1 cellular context compared by ENCODE assay signal in genomic region chr4:53005149-53005546, GRCh38.
A peak's percentile ranks its signal among the peaks of the same experiment; 100 is the strongest.
TF ChIP-seq lines count a peak whose summit lies in the region.

No MANE protein-coding gene starts in this region.

TF ChIP-seq in HepG2, 621 proteins besides CTCF, POLR2A, EP300 and RAD21 (continued from another document and continues in another):
- no peak for TF ChIP-seq HNRNPLL (IDR thresholded peaks at IDR 0.05; ENCODE audit: low read depth, low read length, poor library complexity, severe bottlenecking)
- TF ChIP-seq ZBTB10 (CRISPR knock-in tag; IDR thresholded peaks at IDR 0.05; ENCODE audit: borderline replicate concordance): peak; percentile 51; the same call in 1 of the 2 replicates
- no peak for TF ChIP-seq ZNF512B (CRISPR knock-in tag; IDR thresholded peaks at IDR 0.05; ENCODE audit: borderline replicate concordance)
- TF ChIP-seq ZNF121 (CRISPR knock-in tag; IDR thresholded peaks at IDR 0.05): no peak
- no peak for TF ChIP-seq RFX1 (IDR thresholded peaks at IDR 0.05)
- TF ChIP-seq KDM5B (CRISPR knock-in tag; IDR thresholded peaks at IDR 0.05; ENCODE audit: borderline replicate concordance): no peak
- no peak for TF ChIP-seq ZNF329 (CRISPR knock-in tag; IDR thresholded peaks at IDR 0.05; ENCODE audit: low read depth)
- TF ChIP-seq ZNF703 (CRISPR knock-in tag; IDR thresholded peaks at IDR 0.05; ENCODE audit: borderline replicate concordance): no peak
- TF ChIP-seq, protein P1, sequence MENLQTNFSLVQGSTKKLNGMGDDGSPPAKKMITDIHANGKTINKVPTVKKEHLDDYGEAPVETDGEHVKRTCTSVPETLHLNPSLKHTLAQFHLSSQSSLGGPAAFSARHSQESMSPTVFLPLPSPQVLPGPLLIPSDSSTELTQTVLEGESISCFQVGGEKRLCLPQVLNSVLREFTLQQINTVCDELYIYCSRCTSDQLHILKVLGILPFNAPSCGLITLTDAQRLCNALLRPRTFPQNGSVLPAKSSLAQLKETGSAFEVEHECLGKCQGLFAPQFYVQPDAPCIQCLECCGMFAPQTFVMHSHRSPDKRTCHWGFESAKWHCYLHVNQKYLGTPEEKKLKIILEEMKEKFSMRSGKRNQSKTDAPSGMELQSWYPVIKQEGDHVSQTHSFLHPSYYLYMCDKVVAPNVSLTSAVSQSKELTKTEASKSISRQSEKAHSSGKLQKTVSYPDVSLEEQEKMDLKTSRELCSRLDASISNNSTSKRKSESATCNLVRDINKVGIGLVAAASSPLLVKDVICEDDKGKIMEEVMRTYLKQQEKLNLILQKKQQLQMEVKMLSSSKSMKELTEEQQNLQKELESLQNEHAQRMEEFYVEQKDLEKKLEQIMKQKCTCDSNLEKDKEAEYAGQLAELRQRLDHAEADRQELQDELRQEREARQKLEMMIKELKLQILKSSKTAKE (CRISPR knock-in tag; IDR thresholded peaks at IDR 0.05; ENCODE audit: borderline replicate concordance): no peak
- TF ChIP-seq ZNF740 (CRISPR knock-in tag; IDR thresholded peaks at IDR 0.05): no peak
- TF ChIP-seq, protein P2, sequence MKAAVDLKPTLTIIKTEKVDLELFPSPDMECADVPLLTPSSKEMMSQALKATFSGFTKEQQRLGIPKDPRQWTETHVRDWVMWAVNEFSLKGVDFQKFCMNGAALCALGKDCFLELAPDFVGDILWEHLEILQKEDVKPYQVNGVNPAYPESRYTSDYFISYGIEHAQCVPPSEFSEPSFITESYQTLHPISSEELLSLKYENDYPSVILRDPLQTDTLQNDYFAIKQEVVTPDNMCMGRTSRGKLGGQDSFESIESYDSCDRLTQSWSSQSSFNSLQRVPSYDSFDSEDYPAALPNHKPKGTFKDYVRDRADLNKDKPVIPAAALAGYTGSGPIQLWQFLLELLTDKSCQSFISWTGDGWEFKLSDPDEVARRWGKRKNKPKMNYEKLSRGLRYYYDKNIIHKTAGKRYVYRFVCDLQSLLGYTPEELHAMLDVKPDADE (CRISPR knock-in tag; IDR thresholded peaks at IDR 0.05): no peak
- no peak for TF ChIP-seq MED13 (CRISPR knock-in tag; IDR thresholded peaks at IDR 0.05)
- no peak for TF ChIP-seq ZNF383 (CRISPR knock-in tag; IDR thresholded peaks at IDR 0.05; ENCODE audit: borderline replicate concordance)
- TF ChIP-seq MED8 (CRISPR knock-in tag; IDR thresholded peaks at IDR 0.05; ENCODE audit: insufficient replicate concordance): no peak
- no peak for TF ChIP-seq SIN3A (IDR thresholded peaks at IDR 0.05; ENCODE audit: borderline replicate concordance, low read depth, low read length)
- TF ChIP-seq PAXIP1 (CRISPR knock-in tag; conservative IDR thresholded peaks at IDR 0.05): peak; percentile 53; the same call in 1 of the 2 replicates
- peak; percentile 54; the same call in 1 of the 2 replicates for TF ChIP-seq NR2F6 (IDR thresholded peaks at IDR 0.05)
- TF ChIP-seq NR2F6 (CRISPR knock-in tag; IDR thresholded peaks at IDR 0.05): peak; percentile 54; the same call in 1 of the 2 replicates
- no peak for TF ChIP-seq RFX5 (IDR thresholded peaks at IDR 0.05; ENCODE audit: low read depth, low read length)
- no peak for TF ChIP-seq SSRP1 (CRISPR knock-in tag; IDR thresholded peaks at IDR 0.05)
- no peak for TF ChIP-seq ZNF672 (CRISPR knock-in tag; IDR thresholded peaks at IDR 0.05)
- TF ChIP-seq HOXA5 (CRISPR knock-in tag; IDR thresholded peaks at IDR 0.05): no peak
- TF ChIP-seq ZNF724P (CRISPR knock-in tag; IDR thresholded peaks at IDR 0.05; ENCODE audit: borderline replicate concordance): no peak
- TF ChIP-seq ZFP62 (CRISPR knock-in tag; IDR thresholded peaks at IDR 0.05): no peak
- TF ChIP-seq ZNF614 (CRISPR knock-in tag; IDR thresholded peaks at IDR 0.05; ENCODE audit: borderline replicate concordance): peak; percentile 59; the same call in 1 of the 2 replicates
- peak; percentile 83 for TF ChIP-seq ZKSCAN5 (CRISPR knock-in tag; IDR thresholded peaks at IDR 0.05)
- no peak for TF ChIP-seq BRCA1 (CRISPR knock-in tag; IDR thresholded peaks at IDR 0.05)
- peak; percentile 38; the same call in 1 of the 2 replicates for TF ChIP-seq PHF21A (CRISPR knock-in tag; IDR thresholded peaks at IDR 0.05)
- no peak for TF ChIP-seq ZNF501 (CRISPR knock-in tag; IDR thresholded peaks at IDR 0.05)
- no peak for TF ChIP-seq SP2 (CRISPR knock-in tag; IDR thresholded peaks at IDR 0.05)
- TF ChIP-seq ZNF331 (CRISPR knock-in tag; IDR thresholded peaks at IDR 0.05): peak; percentile 15; the same call in 1 of the 2 replicates
- TF ChIP-seq POGZ (CRISPR knock-in tag; IDR thresholded peaks at IDR 0.05): peak; percentile 49; the same call in 1 of the 2 replicates
- peak; percentile 56; the same call in 1 of the 2 replicates for TF ChIP-seq ZNF644 (CRISPR knock-in tag; IDR thresholded peaks at IDR 0.05; ENCODE audit: low read depth)
- no peak for TF ChIP-seq KDM2A (CRISPR knock-in tag; IDR thresholded peaks at IDR 0.05; ENCODE audit: borderline replicate concordance, low read depth)
- TF ChIP-seq ZBTB8A (CRISPR knock-in tag; IDR thresholded peaks at IDR 0.05; ENCODE audit: borderline replicate concordance, low read depth): no peak
- TF ChIP-seq MNT (IDR thresholded peaks at IDR 0.05): no peak
- no peak for TF ChIP-seq ZNF878 (CRISPR knock-in tag; IDR thresholded peaks at IDR 0.05)
- TF ChIP-seq KLF12 (CRISPR knock-in tag; IDR thresholded peaks at IDR 0.05; ENCODE audit: borderline replicate concordance): no peak
- TF ChIP-seq, protein P3, sequence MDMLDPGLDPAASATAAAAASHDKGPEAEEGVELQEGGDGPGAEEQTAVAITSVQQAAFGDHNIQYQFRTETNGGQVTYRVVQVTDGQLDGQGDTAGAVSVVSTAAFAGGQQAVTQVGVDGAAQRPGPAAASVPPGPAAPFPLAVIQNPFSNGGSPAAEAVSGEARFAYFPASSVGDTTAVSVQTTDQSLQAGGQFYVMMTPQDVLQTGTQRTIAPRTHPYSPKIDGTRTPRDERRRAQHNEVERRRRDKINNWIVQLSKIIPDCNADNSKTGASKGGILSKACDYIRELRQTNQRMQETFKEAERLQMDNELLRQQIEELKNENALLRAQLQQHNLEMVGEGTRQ (IDR thresholded peaks at IDR 0.05; ENCODE audit: low read depth, low read length): no peak
- TF ChIP-seq, protein P3 (CRISPR knock-in tag; IDR thresholded peaks at IDR 0.05; ENCODE audit: borderline replicate concordance): no peak
- no peak for TF ChIP-seq FOXA1 (IDR thresholded peaks at IDR 0.05)
- TF ChIP-seq FOXA1 (CRISPR knock-in tag; IDR thresholded peaks at IDR 0.05): peak; percentile 24; the same call in 1 of the 2 replicates
- TF ChIP-seq FOXA3 (CRISPR knock-in tag; IDR thresholded peaks at IDR 0.05): peak; percentile 49; the same call in 1 of the 2 replicates
- no peak for TF ChIP-seq XBP1 (CRISPR knock-in tag; IDR thresholded peaks at IDR 0.05)
- peak; percentile 80 for TF ChIP-seq ZBTB7B (CRISPR knock-in tag; IDR thresholded peaks at IDR 0.05)
- TF ChIP-seq PITX1 (CRISPR knock-in tag; IDR thresholded peaks at IDR 0.05): no peak
- no peak for TF ChIP-seq ZNF335 (CRISPR knock-in tag; IDR thresholded peaks at IDR 0.05)
